In the genomic region with DNA sequence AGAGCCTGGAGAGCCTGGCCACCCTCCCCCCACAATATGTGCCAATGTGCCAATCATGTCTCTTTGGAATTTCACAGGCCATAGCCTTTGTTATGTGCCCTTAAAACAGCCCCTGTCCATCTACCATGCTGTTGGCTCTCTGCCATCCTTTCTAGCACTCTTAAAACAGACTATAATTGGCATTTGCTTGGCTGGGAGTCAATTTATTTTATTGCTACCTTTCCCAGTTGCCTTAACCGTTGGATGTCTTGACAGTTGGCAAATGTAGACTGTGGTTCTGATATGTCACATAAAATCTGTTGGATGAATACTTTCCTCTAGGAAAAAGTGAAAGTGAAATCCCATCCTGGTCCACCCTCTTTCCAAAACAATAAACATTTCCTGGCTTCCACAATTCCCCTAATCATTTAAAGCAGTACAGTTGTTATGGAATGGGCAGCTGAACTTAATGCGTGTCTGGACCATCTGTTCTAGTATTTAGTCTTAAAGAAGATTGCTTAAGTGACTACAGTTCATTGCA, we compare ENCODE assay signal across 11 cellular contexts.
DNase-seq lines count a peak whose midpoint lies in the region; ATAC-seq and TF ChIP-seq lines count a peak whose summit lies in the region.
"Had no signal": no experiment of that assay in that cellular context is flagged by ENCODE, and none has a peak within 500 bp of the region (broad histone marks: within the 10 kb centered on the region; RNA-seq: fewer than 3 reads in every experiment).

No MANE protein-coding gene starts in this region.

- H3K36me3 ChIP-seq in osteoblast (ENCODE audit: insufficient read depth, low read length) (no peaks in the 10 kb centered on the region), body of pancreas (replicated peaks in 1 of 2; ENCODE audit: insufficient read depth in 1 of 2, low read depth in 2 of 2) (no peaks in the 10 kb centered on the region)

- no peaks in the 10 kb centered on the region for H4K20me1 ChIP-seq in osteoblast (ENCODE audit: insufficient read depth, low read length)

- intact Hi-C loops in body of pancreas (cut with DNase I) = no loop called here

- H3K4me3 ChIP-seq in osteoblast (ENCODE audit: insufficient read depth, low read length) = no peak overlapping the region
- H3K4me3 ChIP-seq in body of pancreas = no peak overlapping the region
- H3K4me3 ChIP-seq: dorsolateral prefrontal cortex had no signal

- H3K79me2 ChIP-seq in osteoblast (ENCODE audit: insufficient read depth, low read length) = no peaks in the 10 kb centered on the region

- peak; percentile 1 for DNase-seq in ACHN
- peak; percentile 91 for DNase-seq in NCI-H1092 (lab: John Stamatoyannopoulos, UW)
- peak; percentile 96 for DNase-seq in NCI-H524 (lab: John Stamatoyannopoulos, UW)
- DNase-seq in foreskin melanocyte = peak; percentile 42
- no peak for DNase-seq in GM20000 (ENCODE audit: low spot score)
- DNase-seq in NOMO-1 treated with dmso at 0.1 percent for 144 hours (lab: John Stamatoyannopoulos, UW; ENCODE audit: unreplicated experiment) = no peak
- DNase-seq in osteoblast (ENCODE audit: insufficient read length, low spot score, missing footprints) = no peak
- DNase-seq in body of pancreas = no peak
- DNase-seq: activated CD4-positive, alpha-beta T cell treated with anti-CD3 and anti-CD28 coated beads, Interleukin-2, amount 10 ng/mL, durations not matched to agents 7 days and 5 days; dorsolateral prefrontal cortex; SW 1271 had no signal

- ATAC-seq in body of pancreas = no peak

- no peak overlapping the region for H2AFZ ChIP-seq in osteoblast (ENCODE audit: low read length)

- H3K9me3 ChIP-seq in osteoblast (ENCODE audit: low read depth, low read length) = no peaks in the 10 kb centered on the region
- H3K9me3 ChIP-seq in body of pancreas = no peaks in the 10 kb centered on the region

- H3K4me1 ChIP-seq in osteoblast (ENCODE audit: insufficient read depth, low read length) (no peaks in the 10 kb centered on the region), body of pancreas (no peaks in the 10 kb centered on the region)

- no peaks in the 10 kb centered on the region for H3K27me3 ChIP-seq in osteoblast (ENCODE audit: insufficient read depth, low read length)
- H3K27me3 ChIP-seq in body of pancreas = no peaks in the 10 kb centered on the region
- H3K27me3 ChIP-seq: dorsolateral prefrontal cortex had no signal

- no peak overlapping the region for H3K27ac ChIP-seq in osteoblast (ENCODE audit: low read depth, low read length)
- H3K27ac ChIP-seq in body of pancreas = no peak overlapping the region
- H3K27ac ChIP-seq: dorsolateral prefrontal cortex had no signal

- 47 to 52% methylated on average over 2 of the region's 2 CpGs for WGBS in body of pancreas, 2 donors

- TF ChIP-seq POLR2A in body of pancreas (IDR thresholded peaks at IDR 0.05) = no peak

- in situ Hi-C loops in ACHN (cut with HindIII; ENCODE audit: low pct_ligation_motif_present, low pct_unique_long_range_greater_than_20kb, low sequenced_read_pairs) = no loop called here

- H3K4me2 ChIP-seq in osteoblast (ENCODE audit: insufficient read depth, low read length) = no peak overlapping the region

- TF ChIP-seq CTCF in GM20000 (IDR thresholded peaks at IDR 0.05; ENCODE audit: extremely low read depth, missing control alignments) = no peak
- TF ChIP-seq CTCF in osteoblast (IDR thresholded peaks at IDR 0.05; ENCODE audit: extremely low read depth, low read depth, low read length) = no peak
- TF ChIP-seq CTCF in body of pancreas (IDR thresholded peaks at IDR 0.05) = no peak

Comparison
In these comparisons a context has a peak if more than half of its experiments do, and no peak if none do; other contexts are left out.
1. DNase-seq: peak in ACHN (single experiment), NCI-H1092 (single experiment), NCI-H524 (2 of 2) and foreskin melanocyte (single experiment); none in GM20000 (single experiment), NOMO-1 treated with dmso at 0.1 percent for 144 hours (single experiment), osteoblast (single experiment) and body of pancreas (0 of 4).